In genomic region chr9:104927912-104928740, GRCh38 we compare ENCODE assay signal across 8 cellular contexts. TPM values are rescaled to one million over a fixed set of nuclear protein-coding genes. Genes with fewer than 3 reads are reported as not detected.
DNase-seq lines count a peak whose midpoint lies in the region; ATAC-seq and TF ChIP-seq lines count a peak whose summit lies in the region.

Gene ABCA1, minus strand, starts transcription at chr9:104928155. Its CDS starts 24,476 bp downstream, at chr9:104903679.

- H3K9me3 Mint-ChIP-seq in activated naive CD8-positive, alpha-beta T cell (ENCODE audit: low read depth) = no peaks in the 10 kb centered on the region

- H3K27me3 ChIP-seq in HUES6 (ENCODE audit: control insufficient read depth, insufficient read depth, low read length) (peaks cover 20% of the 10 kb centered on the region), neutrophil (no peaks in the 10 kb centered on the region)

- H3K4me1 ChIP-seq in HUES6 (ENCODE audit: control insufficient read depth, insufficient read depth, low read length) = 0 out of 2 replicates have a peak, but pooled peaks cover 4% of the 10 kb centered on the region
- H3K4me1 ChIP-seq in neutrophil (ENCODE audit: control insufficient read depth in 1 of 2, insufficient read depth in 1 of 2, low read depth in 1 of 2, low read length in 1 of 2) = peaks cover 19 to 20% of the 10 kb centered on the region in 2 experiments

- H3K9ac ChIP-seq in HUES6 (ENCODE audit: low read length) = peak within 1 kb of the TSS; percentile 72

- H3K36me3 ChIP-seq in HUES6 (ENCODE audit: control insufficient read depth, insufficient read depth, low read length) (no peaks in the 10 kb centered on the region), neutrophil (peaks cover 6% of the 10 kb centered on the region)

- ATAC-seq in GM18517 (IDR thresholded peaks at IDR 0.05; ENCODE audit: unreplicated experiment) (peak; percentile 40), HG03108 (IDR thresholded peaks at IDR 0.05; ENCODE audit: unreplicated experiment) (no peak)

- H3K27ac ChIP-seq in HUES6 (ENCODE audit: low read depth, low read length) (no peak within 1 kb of the TSS), neutrophil (peak within 1 kb of the TSS; percentile 92)

- H3K27me3 Mint-ChIP-seq in activated naive CD8-positive, alpha-beta T cell = peaks cover 3% of the 10 kb centered on the region

- H3K27ac Mint-ChIP-seq in activated naive CD8-positive, alpha-beta T cell = no peak within 1 kb of the TSS

- H3K4me3 ChIP-seq in HUES6 (ENCODE audit: low read depth, low read length) (peak within 1 kb of the TSS; percentile 75), neutrophil (ENCODE audit: low read depth in 1 of 2, low read length in 1 of 2) (peak within 1 kb of the TSS; percentile 91 to 94)

- DNase-seq in SKM-1 (lab: John Stamatoyannopoulos, UW; ENCODE audit: unreplicated experiment) (peak; percentile 35), glomerular endothelial cell (ENCODE audit: extremely low read depth, low read depth, low spot score) (no peak), superior temporal gyrus (ENCODE audit: extremely low spot score) (peak; percentile 80)

- H3K36me3 Mint-ChIP-seq in activated naive CD8-positive, alpha-beta T cell = no peaks in the 10 kb centered on the region

- H3K9me3 ChIP-seq in HUES6 (ENCODE audit: control insufficient read depth, insufficient read depth, low read depth, low read length) (no peaks in the 10 kb centered on the region), neutrophil (no peaks in the 10 kb centered on the region)

- peaks cover 27% of the 10 kb centered on the region for H3K4me1 Mint-ChIP-seq in activated naive CD8-positive, alpha-beta T cell (ENCODE audit: low read depth)

- TF ChIP-seq CTCF in neutrophil (IDR thresholded peaks at IDR 0.05) = no peak

- H3K4me3 Mint-ChIP-seq in activated naive CD8-positive, alpha-beta T cell = peak within 1 kb of the TSS; percentile 92

RNA-seq across cellular contexts. Expression of gene ABCA1, which starts in this region (rescaled TPM):
- total RNA-seq in glomerular endothelial cell = 36.5 and 45.9 TPM in 2 replicates
